ENCODE assay signal across 23 cellular contexts in genomic region chr17:39994448-39994847, GRCh38. TPM values are rescaled to one million over a fixed set of nuclear protein-coding genes. Genes with fewer than 3 reads are reported as not detected.
DNase-seq lines count a peak whose midpoint lies in the region; ATAC-seq, FAIRE-seq and TF ChIP-seq lines count a peak whose summit lies in the region.
"Had no signal": no experiment of that assay in that cellular context is flagged by ENCODE, and none has a peak within 500 bp of the region (broad histone marks: within the 10 kb centered on the region; RNA-seq: fewer than 3 reads in every experiment).

No MANE protein-coding gene starts in this region.

- peaks cover 0 to 3% of the 10 kb centered on the region in 2 experiments; a peak in 1 of 5 replicates for H3K4me1 ChIP-seq in K562 (replicated peaks in 1 of 2; ENCODE audit: control insufficient read depth in 2 of 2, insufficient read depth in 2 of 2, low read length in 2 of 2)
- peaks cover 4 to 7% of the 10 kb centered on the region in 2 donors for H3K4me1 ChIP-seq in mucosa of rectum (ENCODE audit: control insufficient read depth in 2 of 2, insufficient read depth in 2 of 2, low read length in 2 of 2)
- H3K4me1 ChIP-seq: A549, Caco-2 had no signal

- BruUV-seq in K562 (replicated peaks; lab: Mats Ljungman, UMichigan): no TSS peak

- peaks cover 11% of the 10 kb centered on the region for H3K4me1 Mint-ChIP-seq in stimulated activated effector memory CD8-positive, alpha-beta T cell treated with anti-CD3 and anti-CD28 coated beads, Interleukin-12 subunit alpha, Interleukin-12 subunit beta, amount 100 ng/mL, for 72 hours
- peaks cover 4% of the 10 kb centered on the region for H3K4me1 Mint-ChIP-seq in activated CD4-positive, alpha-beta memory T cell treated with anti-CD3 and anti-CD28 coated beads for 36 hours (ENCODE audit: low read depth)
- H3K4me1 Mint-ChIP-seq: GM23338 had no signal

- no peak overlapping the region for H2AFZ ChIP-seq in K562 (ENCODE audit: low read depth, low read length)
- H2AFZ ChIP-seq: GM23338 had no signal

- CTCF ChIA-PET in K562 (lab: Yijun Ruan, JAX; ENCODE audit: low intra/inter-chr PET ratio): no interaction called here
- CTCF ChIA-PET in activated CD4-positive, alpha-beta memory T cell treated with anti-CD3 and anti-CD28 coated beads for 36 hours (lab: Charles Lee): interaction anchor here (1.6 kb wide), 1 partner anchor 81 kb away, joined by 6 read pairs; no protein-coding TSS in a partner anchor

- 0 out of 4 replicates have a peak overlapping the region, but pooled peaks of 1 of the 2 experiments have one; percentile 1 for H3K9ac ChIP-seq in K562 (ENCODE audit: insufficient read depth in 1 of 2, low read depth in 2 of 2, low read length in 2 of 2)
- no peak overlapping the region for H3K9ac ChIP-seq in mucosa of rectum (ENCODE audit: low read depth in 1 of 2, low read length in 2 of 2)

- H3K9me3 ChIP-seq in K562 (replicated peaks; ENCODE audit: control insufficient read depth, insufficient read depth, low read depth, low read length): no peaks in the 10 kb centered on the region
- H3K9me3 ChIP-seq in mucosa of rectum (ENCODE audit: control insufficient read depth in 2 of 2, low read length in 2 of 2): no peaks in the 10 kb centered on the region
- H3K9me3 ChIP-seq: A549, Caco-2 had no signal

- no peaks in the 10 kb centered on the region for H3K9me1 ChIP-seq in K562 (ENCODE audit: control insufficient read depth, insufficient read depth, low read length)

- in situ Hi-C loops in K562 (cut with MboI): no loop called here

- no peaks in the 10 kb centered on the region for H3K27me3 ChIP-seq in K562 (ENCODE audit: control insufficient read depth in 2 of 2, insufficient read depth in 2 of 2, low read length in 2 of 2)
- H3K27me3 ChIP-seq in mucosa of rectum (ENCODE audit: control insufficient read depth in 2 of 2, insufficient read depth in 2 of 2, low read length in 2 of 2): no peaks in the 10 kb centered on the region

- no peak overlapping the region for H3K27ac ChIP-seq in K562 (ENCODE audit: extremely low read depth, low read depth, low read length)
- peak overlapping the region; percentile 63 to 65 for H3K27ac ChIP-seq in mucosa of rectum (ENCODE audit: low read depth in 2 of 2, low read length in 2 of 2)
- H3K27ac ChIP-seq: 22Rv1, A549, C4-2B had no signal

- H4K20me1 ChIP-seq in K562 (replicated peaks; ENCODE audit: control insufficient read depth, insufficient read depth, low read length): no peaks in the 10 kb centered on the region

- H3K4me2 ChIP-seq in K562 (ENCODE audit: insufficient read depth, low read length): no peak overlapping the region
- H3K4me2 ChIP-seq: A549, GM23338 had no signal

- no peak for FAIRE-seq in K562 (lab: Jason Lieb, UNC)
- FAIRE-seq: A549, HTR-8/SVneo had no signal

- peak; percentile 31 for DNase-seq in D341Med (ENCODE audit: low spot score)
- no peak for DNase-seq in K562 (ENCODE audit: extremely low read depth in 1 of 4, low spot score in 3 of 4)
- DNase-seq in stimulated activated effector memory CD8-positive, alpha-beta T cell treated with anti-CD3 and anti-CD28 coated beads, Interleukin-12 subunit alpha, Interleukin-12 subunit beta, amount 100 ng/mL, for 72 hours (ENCODE audit: low spot score in 2 of 2): no peak
- no peak for DNase-seq in NCI-H2107 (lab: John Stamatoyannopoulos, UW)
- DNase-seq in activated CD4-positive, alpha-beta memory T cell treated with anti-CD3 and anti-CD28 coated beads for 36 hours: no peak
- DNase-seq: AML-193; Caco-2; CD4-positive, alpha-beta T cell; DMS153; DMS79; GF-D8; H7; HFFc6 had no signal

- no peaks in the 10 kb centered on the region for H3K9me3 Mint-ChIP-seq in stimulated activated effector memory CD8-positive, alpha-beta T cell treated with anti-CD3 and anti-CD28 coated beads, Interleukin-12 subunit alpha, Interleukin-12 subunit beta, amount 100 ng/mL, for 72 hours
- H3K9me3 Mint-ChIP-seq in activated CD4-positive, alpha-beta memory T cell treated with anti-CD3 and anti-CD28 coated beads for 36 hours: no peaks in the 10 kb centered on the region
- H3K9me3 Mint-ChIP-seq: CD4-positive, alpha-beta T cell; GM23338; HFFc6 had no signal

- no peaks in the 10 kb centered on the region for H3K79me2 ChIP-seq in K562 (ENCODE audit: control insufficient read depth, insufficient read depth, low read length)

- 95% methylated on average over 10 of the region's 11 CpGs for WGBS in K562 (ENCODE audit: insufficient coverage, low coverage, missing lambda C conversion rate)

- no peak for ATAC-seq in K562
- ATAC-seq in stimulated activated effector memory CD8-positive, alpha-beta T cell treated with anti-CD3 and anti-CD28 coated beads, Interleukin-12 subunit alpha, Interleukin-12 subunit beta, amount 100 ng/mL, for 72 hours: no peak
- no peak for ATAC-seq in activated CD4-positive, CD25-positive, alpha-beta regulatory T cell treated with anti-CD3 and anti-CD28 coated beads, Interleukin-2, amount 50 U/mL, for 24 hours
- ATAC-seq: A549, GM23338, HCT116 had no signal

- POLR2A ChIA-PET in K562 (lab: Yijun Ruan, JAX): interaction anchor here (2.9 kb wide), 1 partner anchor 13 kb away, joined by 14 read pairs; the partner anchor contains the start of gene PSMD3
- POLR2A ChIA-PET in activated CD4-positive, alpha-beta memory T cell treated with anti-CD3 and anti-CD28 coated beads for 36 hours (lab: Charles Lee): no interaction called here

- TF ChIP-seq POLR2A in K562 (conservative IDR thresholded peaks at IDR 0.05): no peak

- TF ChIP-seq RAD21 in K562 (CRISPR knock-in tag; conservative IDR thresholded peaks at IDR 0.05 in 1 of 2, IDR thresholded peaks at IDR 0.05 in 1 of 2): no peak

- H3K36me3 ChIP-seq in K562 (ENCODE audit: control insufficient read depth, insufficient read depth, low read length) (peaks cover 88% of the 10 kb centered on the region), mucosa of rectum (ENCODE audit: control insufficient read depth in 2 of 2, insufficient read depth in 2 of 2, low read length in 2 of 2) (peaks cover 76 to 82% of the 10 kb centered on the region in 2 donors)

- H3K27me3 Mint-ChIP-seq in activated CD4-positive, alpha-beta memory T cell treated with anti-CD3 and anti-CD28 coated beads for 36 hours: no peaks in the 10 kb centered on the region
- H3K27me3 Mint-ChIP-seq: CD4-positive, alpha-beta T cell had no signal

- TF ChIP-seq EP300 in K562 (IDR thresholded peaks at IDR 0.05; ENCODE audit: low read length): no peak

- TF ChIP-seq CTCF in K562 (IDR thresholded peaks at IDR 0.05 in 2 of 3, conservative IDR thresholded peaks at IDR 0.05 in 1 of 3; ENCODE audit: insufficient read depth in 2 of 3, low read depth in 1 of 3, low read length in 3 of 3): no peak

- H3K4me3 ChIP-seq in K562: no peak overlapping the region
- no peak overlapping the region for H3K4me3 ChIP-seq in mucosa of rectum (ENCODE audit: low read length in 2 of 2)
- H3K4me3 ChIP-seq: A549, GM23338 had no signal

- H3K36me3 Mint-ChIP-seq in stimulated activated effector memory CD8-positive, alpha-beta T cell treated with anti-CD3 and anti-CD28 coated beads, Interleukin-12 subunit alpha, Interleukin-12 subunit beta, amount 100 ng/mL, for 72 hours: peaks cover 92% of the 10 kb centered on the region
- peaks cover 56% of the 10 kb centered on the region for H3K36me3 Mint-ChIP-seq in activated CD4-positive, alpha-beta memory T cell treated with anti-CD3 and anti-CD28 coated beads for 36 hours

- intact Hi-C loops in K562 (cut with micrococcal nuclease): no loop called here
- intact Hi-C loops in activated CD4-positive, alpha-beta memory T cell treated with anti-CD3 and anti-CD28 coated beads for 36 hours (cut with micrococcal nuclease): no loop called here

- peak overlapping the region; percentile 27 for H3K27ac Mint-ChIP-seq in stimulated activated effector memory CD8-positive, alpha-beta T cell treated with anti-CD3 and anti-CD28 coated beads, Interleukin-12 subunit alpha, Interleukin-12 subunit beta, amount 100 ng/mL, for 72 hours
- no peak overlapping the region for H3K27ac Mint-ChIP-seq in activated CD4-positive, alpha-beta memory T cell treated with anti-CD3 and anti-CD28 coated beads for 36 hours
- H3K27ac Mint-ChIP-seq: CD4-positive, alpha-beta T cell; GM23338; HFFc6 had no signal

- no peak overlapping the region for H3K4me3 Mint-ChIP-seq in stimulated activated effector memory CD8-positive, alpha-beta T cell treated with anti-CD3 and anti-CD28 coated beads, Interleukin-12 subunit alpha, Interleukin-12 subunit beta, amount 100 ng/mL, for 72 hours
- H3K4me3 Mint-ChIP-seq in activated CD4-positive, alpha-beta memory T cell treated with anti-CD3 and anti-CD28 coated beads for 36 hours: no peak overlapping the region
- H3K4me3 Mint-ChIP-seq: CD4-positive, alpha-beta T cell; GM23338; HFFc6 had no signal

RNA-seq across cellular contexts. Expression of gene PSMD3, which starts 13.8 kb away (rescaled TPM):
- total RNA-seq in K562 (2011; cell fraction: chromatin; rRNA removed; ENCODE audit: low replicate concordance): 82.2 and 185 TPM in 2 replicates
- 141 and 157 TPM in 2 replicates for total RNA-seq in K562 (2011; cell fraction: nucleolus; rRNA removed)
- total RNA-seq in K562 (2011; cell fraction: nucleoplasm; rRNA removed): 125 and 145 TPM in 2 replicates
- 228 and 254 TPM in 2 replicates for total RNA-seq in K562 (2014; rRNA removed)
- 109 and 120 TPM in 2 replicates for total RNA-seq in K562 (2014; rRNA removed; fragmentation: Illumina TruSeq; extraction: Trizol)
- 135 and 138 TPM in 2 replicates for total RNA-seq in K562 (2015; rRNA removed; fragmentation: Illumina TruSeq; extraction: Trizol)
- total RNA-seq in K562 (2021): 232 and 251 TPM in 2 replicates
- 95.3 and 113 TPM in 2 replicates for polyA plus RNA-seq in K562 (2011; rRNA removed)
- polyA plus RNA-seq in K562 (2011; cell fraction: cytosol; rRNA removed): 99.5 and 218 TPM in 2 replicates
- polyA plus RNA-seq in K562 (2011; cell fraction: nucleus; rRNA removed): 118 and 158 TPM in 2 replicates
- 209 and 221 TPM in 2 replicates for polyA plus RNA-seq in K562 (2012)
- 241 and 262 TPM in 2 replicates for polyA plus RNA-seq in K562 (2014; fragmentation: Illumina TruSeq; extraction: Trizol)
- 1 to 10 TPM; 2.0 to 2.8 TPM for polyA plus RNA-seq in K562 (2014; fragmentation: Nextera tagmentation; extraction: Ambion mirVana)
- 180 and 183 TPM in 2 replicates for polyA plus RNA-seq in K562 (2014; rRNA removed)
- polyA minus RNA-seq in K562 (2011; rRNA and poly(A)+ RNA removed): 70.8 and 115 TPM in 2 replicates
- 65.7 and 104 TPM in 2 replicates for polyA minus RNA-seq in K562 (2011; cell fraction: cytosol; rRNA and poly(A)+ RNA removed)
- 34.9 and 40.7 TPM in 2 replicates for polyA minus RNA-seq in K562 (2011; cell fraction: nucleus; rRNA and poly(A)+ RNA removed)
- 100 to 1,000 TPM; 120 to 124 TPM for total RNA-seq in activated CD4-positive, alpha-beta memory T cell treated with anti-CD3 and anti-CD28 coated beads for 36 hours

RNA-seq across cellular contexts. Expression of gene CSF3, which starts 20.8 kb away (rescaled TPM):
- 0.23 TPM in 1 of 2 replicates, not detected in the other for total RNA-seq in K562 (2011; cell fraction: chromatin; rRNA removed; ENCODE audit: low replicate concordance)
- total RNA-seq in K562 (2011; cell fraction: nucleolus; rRNA removed): not detected in 2 replicates
- not detected in 2 replicates for total RNA-seq in K562 (2011; cell fraction: nucleoplasm; rRNA removed)
- total RNA-seq in K562 (2014; rRNA removed) (not detected in 2 replicates), K562 (2014; rRNA removed; fragmentation: Illumina TruSeq; extraction: Trizol) (not detected in 2 replicates), K562 (2015; rRNA removed; fragmentation: Illumina TruSeq; extraction: Trizol) (not detected in 2 replicates), K562 (2021) (not detected in 2 replicates)
- polyA plus RNA-seq in K562 (2011; rRNA removed) (not detected in 2 replicates), K562 (2014; fragmentation: Illumina TruSeq; extraction: Trizol) (not detected in 2 replicates), K562 (2014; fragmentation: Nextera tagmentation; extraction: Ambion mirVana) (not detected), K562 (2014; rRNA removed) (0.19 TPM in 1 of 2 replicates, not detected in the other)
- polyA plus RNA-seq in K562 (2011; cell fraction: cytosol; rRNA removed): not detected in 2 replicates
- not detected in 2 replicates for polyA plus RNA-seq in K562 (2011; cell fraction: nucleus; rRNA removed)
- not detected in 2 replicates for polyA plus RNA-seq in K562 (2012)
- not detected in 2 replicates for polyA minus RNA-seq in K562 (2011; rRNA and poly(A)+ RNA removed)
- not detected in 2 replicates for polyA minus RNA-seq in K562 (2011; cell fraction: cytosol; rRNA and poly(A)+ RNA removed)
- polyA minus RNA-seq in K562 (2011; cell fraction: nucleus; rRNA and poly(A)+ RNA removed): not detected in 2 replicates
- total RNA-seq in activated CD4-positive, alpha-beta memory T cell treated with anti-CD3 and anti-CD28 coated beads for 36 hours: not detected
- total RNA-seq: Caco-2; CD4-positive, alpha-beta T cell; GM23338 had no signal
- polyA plus RNA-seq: A549, BJ, GM23338 had no signal

RNA-seq across cellular contexts. Expression of gene GSDMA, which starts 31.6 kb away (rescaled TPM):
- total RNA-seq in K562 (2011; cell fraction: chromatin; rRNA removed; ENCODE audit: low replicate concordance): not detected in 2 replicates
- total RNA-seq in K562 (2011; cell fraction: nucleolus; rRNA removed): not detected in 2 replicates
- total RNA-seq in K562 (2011; cell fraction: nucleoplasm; rRNA removed): not detected in 2 replicates
- total RNA-seq in K562 (2014; rRNA removed) (not detected in 2 replicates), K562 (2014; rRNA removed; fragmentation: Illumina TruSeq; extraction: Trizol) (0.07 TPM in 1 of 2 replicates, not detected in the other), K562 (2015; rRNA removed; fragmentation: Illumina TruSeq; extraction: Trizol) (0.07 TPM in 1 of 2 replicates, not detected in the other), K562 (2021) (0.09 TPM in 1 of 2 replicates, not detected in the other)
- polyA plus RNA-seq in K562 (2011; rRNA removed) (0.04 and 0.06 TPM in 2 replicates), K562 (2014; fragmentation: Illumina TruSeq; extraction: Trizol) (0.12 and 0.13 TPM in 2 replicates), K562 (2014; fragmentation: Nextera tagmentation; extraction: Ambion mirVana) (under 1 TPM; 0.04 to 0.06 TPM), K562 (2014; rRNA removed) (0.07 TPM in 1 of 2 replicates, not detected in the other)
- 0.06 and 0.10 TPM in 2 replicates for polyA plus RNA-seq in K562 (2011; cell fraction: cytosol; rRNA removed)
- 0.11 TPM in 1 of 2 replicates, not detected in the other for polyA plus RNA-seq in K562 (2011; cell fraction: nucleus; rRNA removed)
- 0.08 TPM in 2 replicates for polyA plus RNA-seq in K562 (2012)
- polyA minus RNA-seq in K562 (2011; rRNA and poly(A)+ RNA removed): not detected in 2 replicates
- polyA minus RNA-seq in K562 (2011; cell fraction: cytosol; rRNA and poly(A)+ RNA removed): not detected in 2 replicates
- polyA minus RNA-seq in K562 (2011; cell fraction: nucleus; rRNA and poly(A)+ RNA removed): not detected in 2 replicates
- total RNA-seq in activated CD4-positive, alpha-beta memory T cell treated with anti-CD3 and anti-CD28 coated beads for 36 hours: under 1 TPM; 0.64 to 0.87 TPM
- total RNA-seq: Caco-2, Daoy, GM23338, H7 had no signal
- polyA plus RNA-seq: A549, BJ, GM23338 had no signal

RNA-seq across cellular contexts. Expression of gene MED24, which starts 59.8 kb away (rescaled TPM):
- total RNA-seq in K562 (2011; cell fraction: chromatin; rRNA removed; ENCODE audit: low replicate concordance): 361 and 745 TPM in 2 replicates
- 434 and 442 TPM in 2 replicates for total RNA-seq in K562 (2011; cell fraction: nucleolus; rRNA removed)
- total RNA-seq in K562 (2011; cell fraction: nucleoplasm; rRNA removed): 293 and 327 TPM in 2 replicates
- total RNA-seq in K562 (2014; rRNA removed): 40.0 and 50.2 TPM in 2 replicates
- total RNA-seq in K562 (2014; rRNA removed; fragmentation: Illumina TruSeq; extraction: Trizol): 40.3 and 48.9 TPM in 2 replicates
- total RNA-seq in K562 (2015; rRNA removed; fragmentation: Illumina TruSeq; extraction: Trizol): 48.2 and 53.5 TPM in 2 replicates
- 102 and 108 TPM in 2 replicates for total RNA-seq in K562 (2021)
- polyA plus RNA-seq in K562 (2011; rRNA removed): 76.3 and 110 TPM in 2 replicates
- polyA plus RNA-seq in K562 (2011; cell fraction: cytosol; rRNA removed): 70.1 and 113 TPM in 2 replicates
- 331 and 574 TPM in 2 replicates for polyA plus RNA-seq in K562 (2011; cell fraction: nucleus; rRNA removed)
- polyA plus RNA-seq in K562 (2012): 97.7 and 114 TPM in 2 replicates
- 117 and 129 TPM in 2 replicates for polyA plus RNA-seq in K562 (2014; fragmentation: Illumina TruSeq; extraction: Trizol)
- 1 to 10 TPM; 5.9 to 8.3 TPM for polyA plus RNA-seq in K562 (2014; fragmentation: Nextera tagmentation; extraction: Ambion mirVana)
- polyA plus RNA-seq in K562 (2014; rRNA removed): 73.3 and 74.8 TPM in 2 replicates
- 79.0 and 96.5 TPM in 2 replicates for polyA minus RNA-seq in K562 (2011; rRNA and poly(A)+ RNA removed)
- 80.5 and 119 TPM in 2 replicates for polyA minus RNA-seq in K562 (2011; cell fraction: cytosol; rRNA and poly(A)+ RNA removed)
- polyA minus RNA-seq in K562 (2011; cell fraction: nucleus; rRNA and poly(A)+ RNA removed): 146 and 149 TPM in 2 replicates
- 10 to 100 TPM; 89.2 to 99.9 TPM for total RNA-seq in activated CD4-positive, alpha-beta memory T cell treated with anti-CD3 and anti-CD28 coated beads for 36 hours
